ENCODE assay signal across 31 cellular contexts in genomic region chr7:126022452-126022851, GRCh38.
"Had no signal": no experiment of that assay in that cellular context is flagged by ENCODE, and none has a peak within 500 bp of the region (broad histone marks: within the 10 kb centered on the region; RNA-seq: fewer than 3 reads in every experiment).

No MANE protein-coding gene starts in this region.

- H3K9me3 Mint-ChIP-seq: activated CD4-positive, alpha-beta T cell treated with anti-CD3 and anti-CD28 coated beads, Interleukin-2, amount 10 ng/mL, durations not matched to agents 24 days and 14 days; activated CD8-positive, alpha-beta T cell treated with anti-CD3 and anti-CD28 coated beads for 36 hours; activated naive CD4-positive, alpha-beta T cell treated with anti-CD3 and anti-CD28 coated beads, Interleukin-2, amount 50 U/mL, for 24 hours; activated naive CD8-positive, alpha-beta T cell treated with anti-CD3 and anti-CD28 coated beads, Interleukin-2, amount 10 ng/mL, durations not matched to agents 7 days and 5 days; brain; T-helper 2 cell treated with Interferon-gamma antibody and Interleukin-4, amounts not matched to agents 5 μg/mL and 100 μg/mL, for 36 hours had no signal

- ATAC-seq: activated CD8-positive, alpha-beta T cell treated with anti-CD3 and anti-CD28 coated beads for 36 hours; activated naive CD8-positive, alpha-beta T cell treated with anti-CD3 and anti-CD28 coated beads, Interleukin-2, amount 50 U/mL, for 24 hours; activated T-cell treated with anti-CD3 and anti-CD28 coated beads, Interleukin-2, amount 50 U/mL, for 4 hours had no signal

- H3K27me3 Mint-ChIP-seq: activated B cell treated with CpG ODN at 0.5 μM for 24 hours; activated CD4-positive, alpha-beta memory T cell treated with anti-CD3 and anti-CD28 coated beads for 36 hours; activated CD4-positive, alpha-beta T cell treated with anti-CD3 and anti-CD28 coated beads, Interleukin-2, amount 10 ng/mL, durations not matched to agents 24 days and 14 days; activated CD8-positive, alpha-beta T cell treated with anti-CD3 and anti-CD28 coated beads for 36 hours; activated naive CD4-positive, alpha-beta T cell treated with anti-CD3 and anti-CD28 coated beads, Interleukin-2, amount 10 ng/mL, durations not matched to agents 7 days and 5 days; activated naive CD4-positive, alpha-beta T cell treated with anti-CD3 and anti-CD28 coated beads, Interleukin-2, amount 50 U/mL, for 24 hours; activated naive CD8-positive, alpha-beta T cell; activated naive CD8-positive, alpha-beta T cell treated with anti-CD3 and anti-CD28 coated beads, Interleukin-2, amount 10 ng/mL, durations not matched to agents 7 days and 5 days; activated naive CD8-positive, alpha-beta T cell treated with anti-CD3 and anti-CD28 coated beads, Interleukin-2, amount 50 U/mL, for 24 hours; brain; central memory CD8-positive, alpha-beta T cell had no signal

- DNase-seq: activated B cell treated with CpG ODN at 0.5 μM for 24 hours; activated CD4-positive, alpha-beta memory T cell treated with anti-CD3 and anti-CD28 coated beads for 36 hours; activated CD4-positive, alpha-beta T cell treated with anti-CD3 and anti-CD28 coated beads for 4 hours; activated CD4-positive, alpha-beta T cell treated with anti-CD3 and anti-CD28 coated beads, Interleukin-2, amount 10 ng/mL, durations not matched to agents 24 days and 14 days; activated CD4-positive, alpha-beta T cell treated with anti-CD3 and anti-CD28 coated beads, Interleukin-2, amount 50 U/mL, for 1 hour; activated CD4-positive, alpha-beta T cell treated with anti-CD3 and anti-CD28 coated beads, Interleukin-2, amount 50 U/mL, for 4 hours; activated CD4-positive, CD25-positive, alpha-beta regulatory T cell treated with anti-CD3 and anti-CD28 coated beads, Interleukin-2, amount 50 U/mL, for 72 hours; activated CD8-positive, alpha-beta memory T cell treated with anti-CD3 and anti-CD28 coated beads, Interleukin-2, amount 50 U/mL, for 4 hours; activated CD8-positive, alpha-beta T cell treated with anti-CD3 and anti-CD28 coated beads for 36 hours; activated effector memory CD4-positive, alpha-beta T cell treated with Interleukin-2 at 50 U/mL for 16 hours; activated gamma-delta T cell; activated naive CD4-positive, alpha-beta T cell treated with anti-CD3 and anti-CD28 coated beads, Interleukin-2, amount 10 ng/mL, durations not matched to agents 7 days and 5 days; activated naive CD4-positive, alpha-beta T cell treated with Interleukin-2 at 50 U/mL for 16 hours; activated naive CD8-positive, alpha-beta T cell treated with anti-CD3 and anti-CD28 coated beads, Interleukin-2, amount 10 ng/mL, durations not matched to agents 7 days and 5 days; activated naive CD8-positive, alpha-beta T cell treated with anti-CD3 and anti-CD28 coated beads, Interleukin-2, amount 50 U/mL, for 24 hours; activated T-cell treated with anti-CD3 and anti-CD28 coated beads for 4 hours; activated T-cell treated with anti-CD3 and anti-CD28 coated beads, Interleukin-2, amount 50 U/mL, for 1 hour; activated T-cell treated with anti-CD3 and anti-CD28 coated beads, Interleukin-2, amount 50 U/mL, for 4 hours; amygdala; anterior cingulate cortex; caudate nucleus; cerebellar nuclear complex; T-helper 2 cell; T-helper 9 cell had no signal

- H3K27ac Mint-ChIP-seq: activated B cell treated with CpG ODN at 0.5 μM for 24 hours; activated CD4-positive, alpha-beta memory T cell treated with anti-CD3 and anti-CD28 coated beads for 36 hours; activated CD4-positive, alpha-beta T cell treated with anti-CD3 and anti-CD28 coated beads, Interleukin-2, amount 10 ng/mL, durations not matched to agents 24 days and 14 days; activated CD8-positive, alpha-beta T cell treated with anti-CD3 and anti-CD28 coated beads for 36 hours; activated naive CD4-positive, alpha-beta T cell treated with anti-CD3 and anti-CD28 coated beads, Interleukin-2, amount 10 ng/mL, durations not matched to agents 7 days and 5 days; activated naive CD4-positive, alpha-beta T cell treated with anti-CD3 and anti-CD28 coated beads, Interleukin-2, amount 50 U/mL, for 24 hours; activated naive CD8-positive, alpha-beta T cell; activated naive CD8-positive, alpha-beta T cell treated with anti-CD3 and anti-CD28 coated beads, Interleukin-2, amount 10 ng/mL, durations not matched to agents 7 days and 5 days; activated naive CD8-positive, alpha-beta T cell treated with anti-CD3 and anti-CD28 coated beads, Interleukin-2, amount 50 U/mL, for 24 hours; activated T-helper 2 cell treated with anti-CD3 and anti-CD28 coated beads, Interferon-gamma antibody, Interleukin-2, Interleukin-4, amounts not matched to agents 10 μg/mL and 5 μg/mL and 100 μg/mL, durations not matched to agents 14 hours and 24 hours and 36 hours; brain; T-helper 1 cell treated with Interleukin-12 subunit alpha and Interleukin-12 subunit beta and Interleukin-4 antibody, amounts not matched to agents 30 μg/mL and 1 μg/mL, for 36 hours; T-helper 2 cell treated with Interferon-gamma antibody and Interleukin-4, amounts not matched to agents 5 μg/mL and 100 μg/mL, for 36 hours had no signal

- H3K36me3 Mint-ChIP-seq: activated CD4-positive, alpha-beta memory T cell treated with anti-CD3 and anti-CD28 coated beads for 36 hours; activated naive CD4-positive, alpha-beta T cell treated with anti-CD3 and anti-CD28 coated beads, Interleukin-2, amount 10 ng/mL, durations not matched to agents 7 days and 5 days; activated naive CD4-positive, alpha-beta T cell treated with anti-CD3 and anti-CD28 coated beads, Interleukin-2, amount 50 U/mL, for 24 hours; activated naive CD8-positive, alpha-beta T cell; activated naive CD8-positive, alpha-beta T cell treated with anti-CD3 and anti-CD28 coated beads, Interleukin-2, amount 10 ng/mL, durations not matched to agents 7 days and 5 days; brain had no signal

- H3K4me1 Mint-ChIP-seq: activated B cell treated with CpG ODN at 0.5 μM for 24 hours; activated CD4-positive, alpha-beta T cell treated with anti-CD3 and anti-CD28 coated beads, Interleukin-2, amount 10 ng/mL, durations not matched to agents 24 days and 14 days; activated naive CD4-positive, alpha-beta T cell treated with anti-CD3 and anti-CD28 coated beads, Interleukin-2, amount 10 ng/mL, durations not matched to agents 7 days and 5 days; activated naive CD4-positive, alpha-beta T cell treated with anti-CD3 and anti-CD28 coated beads, Interleukin-2, amount 50 U/mL, for 24 hours; activated naive CD8-positive, alpha-beta T cell treated with anti-CD3 and anti-CD28 coated beads, Interleukin-2, amount 10 ng/mL, durations not matched to agents 7 days and 5 days; activated naive CD8-positive, alpha-beta T cell treated with anti-CD3 and anti-CD28 coated beads, Interleukin-2, amount 50 U/mL, for 24 hours; central memory CD8-positive, alpha-beta T cell had no signal

- H3K4me3 Mint-ChIP-seq: activated B cell treated with CpG ODN at 0.5 μM for 24 hours; activated CD4-positive, alpha-beta memory T cell treated with anti-CD3 and anti-CD28 coated beads for 36 hours; activated CD4-positive, alpha-beta T cell treated with anti-CD3 and anti-CD28 coated beads, Interleukin-2, amount 10 ng/mL, durations not matched to agents 24 days and 14 days; activated CD8-positive, alpha-beta T cell treated with anti-CD3 and anti-CD28 coated beads for 36 hours; activated naive CD4-positive, alpha-beta T cell treated with anti-CD3 and anti-CD28 coated beads, Interleukin-2, amount 10 ng/mL, durations not matched to agents 7 days and 5 days; activated naive CD4-positive, alpha-beta T cell treated with anti-CD3 and anti-CD28 coated beads, Interleukin-2, amount 50 U/mL, for 24 hours; activated naive CD8-positive, alpha-beta T cell; activated naive CD8-positive, alpha-beta T cell treated with anti-CD3 and anti-CD28 coated beads, Interleukin-2, amount 10 ng/mL, durations not matched to agents 7 days and 5 days; activated naive CD8-positive, alpha-beta T cell treated with anti-CD3 and anti-CD28 coated beads, Interleukin-2, amount 50 U/mL, for 24 hours; activated T-cell treated with anti-CD3 and anti-CD28 coated beads, Interleukin-2, amount 50 U/mL, for 4 hours; brain; central memory CD8-positive, alpha-beta T cell; T-helper 1 cell treated with Interleukin-12 subunit alpha and Interleukin-12 subunit beta and Interleukin-4 antibody, amounts not matched to agents 30 μg/mL and 1 μg/mL, for 36 hours; T-helper 2 cell treated with Interferon-gamma antibody and Interleukin-4, amounts not matched to agents 5 μg/mL and 100 μg/mL, for 36 hours had no signal
